ENCODE assay signal across 16 cellular contexts in genomic region chr1:182671779-182672486, GRCh38. TPM values are rescaled to one million over a fixed set of nuclear protein-coding genes. Genes with fewer than 3 reads are reported as not detected.
DNase-seq lines count a peak whose midpoint lies in the region; ATAC-seq lines count a peak whose summit lies in the region.
"Had no signal": no experiment of that assay in that cellular context is flagged by ENCODE, and none has a peak within 500 bp of the region (broad histone marks: within the 10 kb centered on the region; RNA-seq: fewer than 3 reads in every experiment).

No MANE protein-coding gene starts in this region.

- no peak overlapping the region for H3K27ac Mint-ChIP-seq in natural killer cell treated with Interleukin-12 subunit alpha and Interleukin-12 subunit beta and Interleukin-15 and Interleukin-18, amount 100 ng/mL, for 72 hours
- H3K27ac Mint-ChIP-seq: immature natural killer cell, natural killer cell had no signal

- H3K36me3 Mint-ChIP-seq in natural killer cell treated with Interleukin-12 subunit alpha and Interleukin-12 subunit beta and Interleukin-15 and Interleukin-18, amount 100 ng/mL, for 72 hours, result no peaks in the 10 kb centered on the region
- H3K36me3 Mint-ChIP-seq: immature natural killer cell, natural killer cell had no signal

- H3K4me3 Mint-ChIP-seq in natural killer cell treated with Interleukin-12 subunit alpha and Interleukin-12 subunit beta and Interleukin-15 and Interleukin-18, amount 100 ng/mL, for 72 hours, result no peak overlapping the region
- H3K4me3 Mint-ChIP-seq: central memory CD8-positive, alpha-beta T cell; immature natural killer cell; natural killer cell had no signal

- no peaks in the 10 kb centered on the region for H3K9me3 Mint-ChIP-seq in natural killer cell treated with Interleukin-12 subunit alpha and Interleukin-12 subunit beta and Interleukin-15 and Interleukin-18, amount 100 ng/mL, for 72 hours
- H3K9me3 Mint-ChIP-seq: central memory CD8-positive, alpha-beta T cell; immature natural killer cell; natural killer cell had no signal

- DNase-seq in DMS153 (lab: John Stamatoyannopoulos, UW) (peak; percentile 72), NCI-H1105 (lab: John Stamatoyannopoulos, UW) (peak; percentile 71), NCI-H774 (lab: John Stamatoyannopoulos, UW) (peak; percentile 45), head of caudate nucleus (peak in 40 of 42 donors; percentile 39 to 90 (median 69))
- DNase-seq in natural killer cell treated with Interleukin-12 subunit alpha and Interleukin-12 subunit beta and Interleukin-15 and Interleukin-18, amount 100 ng/mL, for 72 hours (ENCODE audit: low spot score), result no peak
- DNase-seq: activated CD4-positive, alpha-beta T cell treated with anti-CD3 and anti-CD28 coated beads for 48 hours; activated gamma-delta T cell; immature natural killer cell; natural killer cell; SW 1271 had no signal

- intact Hi-C loops in head of caudate nucleus (cut with DNase I), result no loop called here

- peaks cover 0 to 6% of the 10 kb centered on the region in 2 donors for H3K4me1 Mint-ChIP-seq in natural killer cell treated with Interleukin-12 subunit alpha and Interleukin-12 subunit beta and Interleukin-15 and Interleukin-18, amount 100 ng/mL, for 72 hours (ENCODE audit: low read depth in 2 of 2)
- H3K4me1 Mint-ChIP-seq: central memory CD8-positive, alpha-beta T cell; immature natural killer cell; natural killer cell had no signal

- no peak for ATAC-seq in GM19023 (IDR thresholded peaks at IDR 0.05; ENCODE audit: unreplicated experiment)
- no peak for ATAC-seq in GM19328 (IDR thresholded peaks at IDR 0.05; ENCODE audit: unreplicated experiment)
- no peak for ATAC-seq in HG03039 (IDR thresholded peaks at IDR 0.05; ENCODE audit: unreplicated experiment)
- ATAC-seq in natural killer cell treated with Interleukin-12 subunit alpha and Interleukin-12 subunit beta and Interleukin-15 and Interleukin-18, amount 100 ng/mL, for 72 hours, result no peak
- ATAC-seq: natural killer cell had no signal

- peaks cover 28 to 29% of the 10 kb centered on the region in 2 donors for H3K27me3 Mint-ChIP-seq in natural killer cell treated with Interleukin-12 subunit alpha and Interleukin-12 subunit beta and Interleukin-15 and Interleukin-18, amount 100 ng/mL, for 72 hours

RNA-seq across cellular contexts. Expression of gene RGS8, which starts 12.5 kb away (rescaled TPM):
- total RNA-seq in natural killer cell treated with Interleukin-12 subunit alpha and Interleukin-12 subunit beta and Interleukin-15 and Interleukin-18, amount 100 ng/mL, for 72 hours, result not detected
- total RNA-seq: fibroblast of lung, natural killer cell, smooth muscle cell had no signal
